1 cellular context compared by ENCODE assay signal in genomic region chr7:66627876-66628360, GRCh38.
A peak's percentile ranks its signal among the peaks of the same experiment; 100 is the strongest.
TF ChIP-seq lines count a peak whose summit lies in the region.

No MANE protein-coding gene starts in this region.

TF ChIP-seq in GM12878, 131 proteins besides CTCF, POLR2A, EP300 and RAD21 (continued from another document):
- no peak for TF ChIP-seq CEBPB (IDR thresholded peaks at IDR 0.05; ENCODE audit: borderline replicate concordance in 1 of 2, low read depth in 2 of 2, low read length in 2 of 2)
- no peak for TF ChIP-seq SMAD5 (IDR thresholded peaks at IDR 0.05; ENCODE audit: low read depth)
- TF ChIP-seq SMARCA5 (IDR thresholded peaks at IDR 0.05), result no peak
- no peak for TF ChIP-seq CREM (IDR thresholded peaks at IDR 0.05; ENCODE audit: low read depth)
- no peak for TF ChIP-seq CBFB (IDR thresholded peaks at IDR 0.05; ENCODE audit: low read depth)
- TF ChIP-seq IKZF2 (IDR thresholded peaks at IDR 0.05), result 0 out of 4 replicates have a peak, but pooled peaks of 1 of the 2 experiments have one; percentile 21
- 0 out of 2 replicates have a peak, but pooled peaks have one; percentile 22 for TF ChIP-seq ZBTB40 (IDR thresholded peaks at IDR 0.05; ENCODE audit: borderline replicate concordance)
- TF ChIP-seq POLR2AphosphoS2 (IDR thresholded peaks at IDR 0.05; ENCODE audit: low read depth, low read length), result no peak
- 0 out of 2 replicates have a peak, but pooled peaks have one; percentile 17 for TF ChIP-seq RB1 (IDR thresholded peaks at IDR 0.05; ENCODE audit: borderline replicate concordance)
- 0 out of 2 replicates have a peak, but pooled peaks have one; percentile 47 for TF ChIP-seq NKRF (conservative IDR thresholded peaks at IDR 0.05)
- TF ChIP-seq GATAD2B (conservative IDR thresholded peaks at IDR 0.05; ENCODE audit: low read depth), result 0 out of 2 replicates have a peak, but pooled peaks have one; percentile 7
- TF ChIP-seq RFX5 (IDR thresholded peaks at IDR 0.05; ENCODE audit: low read depth, low read length), result no peak
- TF ChIP-seq SUZ12 (IDR thresholded peaks at IDR 0.05; ENCODE audit: unreplicated experiment), result no peak
- TF ChIP-seq ATF3 (IDR thresholded peaks at IDR 0.05; ENCODE audit: borderline replicate concordance, extremely low read depth, low read depth, low read length), result no peak
- no peak for TF ChIP-seq ZBTB33 (IDR thresholded peaks at IDR 0.05)
- TF ChIP-seq ZNF687 (IDR thresholded peaks at IDR 0.05), result no peak
- TF ChIP-seq TCF3 (IDR thresholded peaks at IDR 0.05; ENCODE audit: borderline replicate concordance, insufficient read depth, low read depth, low read length), result no peak
- no peak for TF ChIP-seq ZNF622 (IDR thresholded peaks at IDR 0.05)
- no peak for TF ChIP-seq BCLAF1 (IDR thresholded peaks at IDR 0.05)
- no peak for TF ChIP-seq TAF1 (IDR thresholded peaks at IDR 0.05; ENCODE audit: borderline replicate concordance, low read depth, low read length)
- no peak for TF ChIP-seq ZBED1 (IDR thresholded peaks at IDR 0.05; ENCODE audit: borderline replicate concordance)
- TF ChIP-seq JUNB (IDR thresholded peaks at IDR 0.05), result no peak
- no peak for TF ChIP-seq ASH2L (IDR thresholded peaks at IDR 0.05; ENCODE audit: borderline replicate concordance, low read depth)
- TF ChIP-seq HSF1 (IDR thresholded peaks at IDR 0.05; ENCODE audit: low read depth, low read length), result no peak
- no peak for TF ChIP-seq KAT2A (conservative IDR thresholded peaks at IDR 0.05; ENCODE audit: control insufficient read depth, low read depth, low read length)
- no peak for TF ChIP-seq ZNF274 (IDR thresholded peaks at IDR 0.05; ENCODE audit: insufficient read depth, insufficient read length)
- no peak for TF ChIP-seq ZBTB11 (CRISPR knock-in tag; IDR thresholded peaks at IDR 0.05)
- no peak for TF ChIP-seq NR2C1 (IDR thresholded peaks at IDR 0.05)
